In the genomic region with DNA sequence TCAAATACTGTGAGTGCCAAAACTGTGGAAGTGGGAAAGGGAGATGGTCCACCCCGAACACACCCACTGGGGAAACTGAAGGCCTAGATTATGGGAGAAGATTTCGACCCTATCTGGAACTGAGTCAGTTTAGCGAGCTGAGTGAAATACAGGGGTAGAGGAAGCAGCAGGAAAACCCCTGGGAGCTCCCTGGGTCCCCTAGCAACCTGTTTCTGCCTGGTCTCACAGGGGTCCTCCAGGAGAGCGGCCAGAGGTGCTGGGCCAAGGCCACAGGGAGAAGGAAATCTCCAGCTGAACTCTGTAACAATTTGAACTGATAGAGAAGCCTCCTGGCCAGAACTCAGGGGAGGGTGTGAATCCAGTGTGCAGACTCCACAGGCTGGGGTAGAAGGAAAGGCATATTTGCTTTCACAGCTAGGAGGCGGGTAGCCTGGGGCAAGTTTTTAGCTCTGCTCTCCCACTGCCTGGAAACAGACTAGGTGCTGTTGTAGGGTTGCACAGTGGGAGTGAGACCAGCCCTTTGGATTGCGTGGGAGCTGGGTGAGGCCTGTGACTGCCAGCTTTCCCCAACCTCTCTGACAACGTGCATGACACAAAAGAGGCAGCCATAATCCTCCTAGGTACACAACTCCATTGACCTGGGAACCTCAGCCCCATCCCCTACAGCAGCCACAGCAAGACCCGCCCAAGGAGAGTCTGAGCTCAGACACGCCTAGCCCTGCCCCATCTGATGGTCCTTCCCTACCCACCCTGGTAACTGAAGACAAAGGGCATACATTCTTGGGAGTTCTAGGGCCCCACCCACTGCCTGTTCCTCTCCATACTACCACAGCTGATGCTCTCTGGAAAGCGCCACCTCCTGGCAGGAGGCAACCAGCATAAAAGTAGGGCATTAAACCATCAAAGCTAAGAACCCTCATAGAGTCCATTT, we compare ENCODE assay signal across 8 cellular contexts.
DNase-seq lines count a peak whose midpoint lies in the region; ATAC-seq and TF ChIP-seq lines count a peak whose summit lies in the region.

No MANE protein-coding gene starts in this region.

- CTCF ChIA-PET in BJ (lab: Yijun Ruan, JAX), result interaction anchor here (0.8 to 2.2 kb wide), 6 partner anchors 12 to 246 kb away, joined by 3 to 6 read pairs (median 3); no protein-coding TSS in a partner anchor

- DNase-seq in BJ (ENCODE audit: low read depth) (no peak), GM20000 (ENCODE audit: low spot score) (no peak), SW480 (ENCODE audit: low spot score) (peak; percentile 42), immature natural killer cell (peak; percentile 6 to 14 (median 7)), COR-L47 (lab: John Stamatoyannopoulos, UW) (no peak), DMS79 (lab: John Stamatoyannopoulos, UW) (no peak)
- no peak for DNase-seq in stimulated activated CD4-positive, alpha-beta T cell treated with anti-CD3 and anti-CD28 coated beads, Interleukin-4, amount 100 ng/mL, for 24 hours

- H3K9me3 Mint-ChIP-seq in immature natural killer cell, result peaks cover 3 to 22% (median 13%) of the 10 kb centered on the region in 6 donors

- no peaks in the 10 kb centered on the region for H3K27me3 ChIP-seq in BJ (ENCODE audit: control insufficient read depth, insufficient read depth, low read length)

- H3K4me3 ChIP-seq in BJ (ENCODE audit: low read depth, low read length), result no peak overlapping the region

- TF ChIP-seq CTCF in BJ (IDR thresholded peaks at IDR 0.05; ENCODE audit: insufficient read depth, low read depth, low read length) (peak; percentile 28; the same call in 1 of the 2 replicates), GM20000 (IDR thresholded peaks at IDR 0.05; ENCODE audit: extremely low read depth, missing control alignments) (peak; percentile 12)

- no peak for ATAC-seq in HG02870 (IDR thresholded peaks at IDR 0.05; ENCODE audit: unreplicated experiment)

- POLR2A ChIA-PET in BJ (lab: Charles Lee), result no interaction called here

- no peaks in the 10 kb centered on the region for H3K4me1 Mint-ChIP-seq in immature natural killer cell

- H3K27me3 Mint-ChIP-seq in immature natural killer cell (ENCODE audit: low read depth in 3 of 3), result peaks cover 0 to 13% (median 3%) of the 10 kb centered on the region in 3 donors

- H3K27ac Mint-ChIP-seq in immature natural killer cell, result no peak overlapping the region

- peaks cover 0 to 11% (median 4%) of the 10 kb centered on the region in 3 donors for H3K36me3 Mint-ChIP-seq in immature natural killer cell

- no peaks in the 10 kb centered on the region for H3K36me3 ChIP-seq in BJ (ENCODE audit: control insufficient read depth, insufficient read depth, low read length)

- H3K4me3 Mint-ChIP-seq in immature natural killer cell, result no peak overlapping the region

Comparison
In these comparisons a context has a peak if more than half of its experiments do, and no peak if none do; other contexts are left out.
1. DNase-seq: peak in SW480 (single experiment) and immature natural killer cell (3 of 3); none in BJ (single experiment), GM20000 (single experiment), COR-L47 (single experiment), stimulated activated CD4-positive, alpha-beta T cell treated with anti-CD3 and anti-CD28 coated beads, Interleukin-4, amount 100 ng/mL, for 24 hours (single experiment) and DMS79 (single experiment).